In genomic region chr22:38569181-38569971, GRCh38 we compare ENCODE assay signal across 8 cellular contexts. TPM values are rescaled to one million over a fixed set of nuclear protein-coding genes. Genes with fewer than 3 reads are reported as not detected.
DNase-seq lines count a peak whose midpoint lies in the region; ATAC-seq and TF ChIP-seq lines count a peak whose summit lies in the region.

No MANE protein-coding gene starts in this region.

- H3K9me3 ChIP-seq in cardiac muscle cell (ENCODE audit: low read depth) (no peaks in the 10 kb centered on the region), T-helper 17 cell (ENCODE audit: control insufficient read depth, low read length, poor library complexity, severe bottlenecking) (no peaks in the 10 kb centered on the region), fibroblast of lung (ENCODE audit: control insufficient read depth, insufficient read depth, low read depth, low read length) (no peaks in the 10 kb centered on the region), ovary (no peaks in the 10 kb centered on the region)

- peaks cover 13% of the 10 kb centered on the region for H3K4me1 ChIP-seq in cardiac muscle cell (ENCODE audit: low read depth)
- H3K4me1 ChIP-seq in fibroblast of lung (ENCODE audit: control insufficient read depth, extremely low read depth, insufficient read depth, low read length), result peaks cover 6% of the 10 kb centered on the region
- peaks cover 2% of the 10 kb centered on the region for H3K4me1 ChIP-seq in ovary (ENCODE audit: insufficient read depth)

- TF ChIP-seq EP300 in ovary (IDR thresholded peaks at IDR 0.05), result no peak

- peak overlapping the region; percentile 58 for H3K9ac ChIP-seq in fibroblast of lung (ENCODE audit: insufficient read depth, low read length)

- H3K27me3 ChIP-seq in cardiac muscle cell (no peaks in the 10 kb centered on the region), fibroblast of lung (ENCODE audit: control insufficient read depth, insufficient read depth, low read length) (no peaks in the 10 kb centered on the region), ovary (no peaks in the 10 kb centered on the region)

- H3K36me3 ChIP-seq in cardiac muscle cell (no peaks in the 10 kb centered on the region), fibroblast of lung (ENCODE audit: control insufficient read depth, insufficient read depth, low read length) (no peaks in the 10 kb centered on the region), ovary (no peaks in the 10 kb centered on the region)

- peaks cover 10% of the 10 kb centered on the region for H3K4me1 Mint-ChIP-seq in T-helper 17 cell

- no peak for TF ChIP-seq POLR2A in ovary (IDR thresholded peaks at IDR 0.05)

- no peaks in the 10 kb centered on the region for H3K79me2 ChIP-seq in fibroblast of lung (ENCODE audit: control insufficient read depth, insufficient read depth, low read length)

- H3K4me2 ChIP-seq in fibroblast of lung (ENCODE audit: extremely low read depth, insufficient read depth, low read length), result peak overlapping the region; percentile 85

- ATAC-seq in T-helper 17 cell (no peak), HG03045 (IDR thresholded peaks at IDR 0.05; ENCODE audit: unreplicated experiment) (no peak)

- H2AFZ ChIP-seq in fibroblast of lung (ENCODE audit: low read length), result peak overlapping the region; percentile 84

- no peak overlapping the region for H3K27ac ChIP-seq in cardiac muscle cell
- H3K27ac ChIP-seq in fibroblast of lung (ENCODE audit: insufficient read depth, low read length), result peak overlapping the region; percentile 61
- peak overlapping the region; percentile 65 to 74 for H3K27ac ChIP-seq in ovary

- WGBS in ovary, 3 donors, result 24 to 39% (median 32%) methylated on average over 32 of the region's 32 CpGs

- no peak for TF ChIP-seq CTCF in cardiac muscle cell (IDR thresholded peaks at IDR 0.05; ENCODE audit: low read depth, low read length)
- TF ChIP-seq CTCF in fibroblast of lung (conservative IDR thresholded peaks at IDR 0.05 in 1 of 2, IDR thresholded peaks at IDR 0.05 in 1 of 2; ENCODE audit: low read depth in 1 of 2, low read length in 2 of 2), result no peak
- no peak for TF ChIP-seq CTCF in ovary (IDR thresholded peaks at IDR 0.05)

- H3K36me3 Mint-ChIP-seq in T-helper 17 cell (ENCODE audit: low read depth), result no peaks in the 10 kb centered on the region

- intact Hi-C loops in cardiac septum (cut with DNase I) (loop anchor here (5.0 kb wide), 1 partner anchor 107 kb away; no protein-coding TSS in a partner anchor), ovary (cut with DNase I) (loop anchor here in 1 of 4 donors (5.0 to 10.0 kb wide), 2 partner anchors 65 to 128 kb away; partner anchors contain the start of gene DDX17)

- H3K27ac Mint-ChIP-seq in T-helper 17 cell, result peak overlapping the region; percentile 75

- H3K27me3 Mint-ChIP-seq in T-helper 17 cell, result no peaks in the 10 kb centered on the region

- DNase-seq in cardiac muscle cell (ENCODE audit: low read depth in 1 of 2, low spot score in 1 of 2) (no peak), cardiac septum (ENCODE audit: low spot score) (no peak), T-helper 17 cell (peak in 1 of 3 donors; percentile 13), fibroblast of lung (ENCODE audit: low read depth in 2 of 2) (no peak), ovary (peak in 4 of 5 donors; percentile 34 to 53 (median 38)), NCI-H2029 treated with DMSO at 0.1 percent for 48 hours (lab: John Stamatoyannopoulos, UW) (no peak), kidney glomerular epithelial cell (lab: John Stamatoyannopoulos, UW) (no peak)

- no peaks in the 10 kb centered on the region for H4K20me1 ChIP-seq in fibroblast of lung (ENCODE audit: control insufficient read depth, extremely low read depth, insufficient read depth, low read length)

- H3K4me3 Mint-ChIP-seq in T-helper 17 cell, result peak overlapping the region; percentile 94

- peak overlapping the region; percentile 13 for H3K4me3 ChIP-seq in cardiac muscle cell
- H3K4me3 ChIP-seq in fibroblast of lung (replicated peaks in 1 of 4; ENCODE audit: control extremely low read depth in 1 of 4, insufficient read depth in 1 of 4, low read depth in 3 of 4, low read length in 4 of 4), result peak overlapping the region; percentile 45 to 64 (median 56)
- H3K4me3 ChIP-seq in ovary, result peak overlapping the region; percentile 36

RNA-seq across cellular contexts. Expression of gene DMC1, which starts 0.6 kb away (rescaled TPM):
- total RNA-seq in cardiac muscle cell (0.32 and 3.0 TPM in 2 replicates), cardiac septum (1.9 TPM), T-helper 17 cell (not detected), fibroblast of lung (4.0 and 5.1 TPM in 2 replicates), ovary (10 to 100 TPM in 1 of 7 donors, 1 to 10 TPM in 5, under 1 TPM in 1; 0.95 to 12.2 (median 2.1) TPM)
- polyA plus RNA-seq in cardiac muscle cell (2.6 TPM in 1 of 2 replicates, not detected in the other), fibroblast of lung (0.54 and 5.9 TPM in 2 replicates), ovary (1 to 10 TPM in 1 of 2 donors, under 1 TPM in 1; 0.82 to 2.1 TPM)
- polyA plus RNA-seq in fibroblast of lung (2012), result 1.6 and 5.2 TPM in 2 replicates
- not detected in 2 replicates for polyA minus RNA-seq in fibroblast of lung (ENCODE audit: low replicate concordance)

Comparison
In these comparisons a context has a peak if more than half of its experiments do, and no peak if none do; other contexts are left out.
1. DNase-seq: peak in ovary (4 of 5); none in cardiac muscle cell (0 of 2), cardiac septum (single experiment), fibroblast of lung (0 of 2), NCI-H2029 treated with DMSO at 0.1 percent for 48 hours (single experiment) and kidney glomerular epithelial cell (single experiment).
2. Peak in every context shown above with its lines, with median percentiles within 50 percentile points of each other: H3K4me3 ChIP-seq.